16 cellular contexts compared by ENCODE assay signal in genomic region chr9:34097865-34098264, GRCh38. TPM values are rescaled to one million over a fixed set of nuclear protein-coding genes. Genes with fewer than 3 reads are reported as not detected.
DNase-seq lines count a peak whose midpoint lies in the region; ATAC-seq, FAIRE-seq and TF ChIP-seq lines count a peak whose summit lies in the region.
"Had no signal": no experiment of that assay in that cellular context is flagged by ENCODE, and none has a peak within 500 bp of the region (broad histone marks: within the 10 kb centered on the region; RNA-seq: fewer than 3 reads in every experiment).

No MANE protein-coding gene starts in this region.

- peaks cover 14% of the 10 kb centered on the region for H3K79me2 ChIP-seq in DOHH2 (ENCODE audit: control insufficient read depth, low read length)

- TF ChIP-seq CTCF in DOHH2 (IDR thresholded peaks at IDR 0.05; ENCODE audit: low read depth, low read length, poor library complexity, severe bottlenecking) (no peak), brain microvascular endothelial cell (IDR thresholded peaks at IDR 0.05; ENCODE audit: low read depth, low read length, missing control alignments) (no peak), Caco-2 (IDR thresholded peaks at IDR 0.05; ENCODE audit: insufficient read depth in 1 of 2, low read depth in 1 of 2, low read length in 1 of 2, severe bottlenecking in 1 of 2, unreplicated experiment in 1 of 2) (no peak)

- peaks cover 62% of the 10 kb centered on the region for H3K36me3 Mint-ChIP-seq in Caco-2 (ENCODE audit: insufficient read depth, unreplicated experiment)

- peaks cover 10% of the 10 kb centered on the region for H3F3A ChIP-seq in DOHH2 (ENCODE audit: control insufficient read depth, insufficient read depth)

- H3K4me1 ChIP-seq in DOHH2 (ENCODE audit: control insufficient read depth, low read length), result peaks cover 51% of the 10 kb centered on the region
- no peaks in the 10 kb centered on the region for H3K4me1 ChIP-seq in Caco-2
- H3K4me1 ChIP-seq: A549, SJSA1, stomach had no signal

- H3K27ac Mint-ChIP-seq in Caco-2 (ENCODE audit: unreplicated experiment), result no peak overlapping the region
- H3K27ac Mint-ChIP-seq: dendritic cell treated with granulocyte-macrophage colony-stimulating factor and Interleukin-4, amounts not matched to agents 40 ng/mL and 50 ng/mL, for 4 days had no signal

- H3K27ac ChIP-seq in DOHH2 (ENCODE audit: low read depth, low read length) (peak overlapping the region; percentile 74), brain microvascular endothelial cell (no peak overlapping the region)
- H3K27ac ChIP-seq: A549, GM23248, SJSA1, stomach had no signal

- POLR2A ChIA-PET in Caco-2 (lab: Charles Lee), result no interaction called here

- H3K4me1 Mint-ChIP-seq in Caco-2 (ENCODE audit: low read depth, unreplicated experiment), result no peaks in the 10 kb centered on the region

- in situ Hi-C loops in brain microvascular endothelial cell (cut with HindIII; ENCODE audit: low pct_ligation_motif_present, low sequenced_read_pairs), result no loop called here

- H4K20me1 ChIP-seq in DOHH2 (ENCODE audit: control insufficient read depth, insufficient read depth, low read depth, low read length), result 0 out of 2 replicates have a peak, but pooled peaks cover 4% of the 10 kb centered on the region

- H3K4me3 Mint-ChIP-seq in Caco-2 (ENCODE audit: unreplicated experiment), result no peak overlapping the region
- H3K4me3 Mint-ChIP-seq: dendritic cell treated with granulocyte-macrophage colony-stimulating factor and Interleukin-4, amounts not matched to agents 40 ng/mL and 50 ng/mL, for 4 days had no signal

- no peak for DNase-seq in GM19239 (ENCODE audit: insufficient read length, low spot score)
- DNase-seq in brain microvascular endothelial cell, result no peak
- DNase-seq in NCI-H748 treated with DMSO at 0.1 percent for 48 hours (lab: John Stamatoyannopoulos, UW), result no peak
- no peak for DNase-seq in activated naive CD4-positive, alpha-beta T cell (lab: John Stamatoyannopoulos, UW)
- no peak for DNase-seq in Caco-2
- DNase-seq: GDM1, GM23248, kidney glomerular epithelial cell, stomach had no signal

- no peaks in the 10 kb centered on the region for H3K9me3 Mint-ChIP-seq in Caco-2 (ENCODE audit: unreplicated experiment)
- H3K9me3 Mint-ChIP-seq: dendritic cell treated with granulocyte-macrophage colony-stimulating factor and Interleukin-4, amounts not matched to agents 40 ng/mL and 50 ng/mL, for 4 days had no signal

- H3K9me3 ChIP-seq in DOHH2 (ENCODE audit: control insufficient read depth, insufficient read depth, low read length) (no peaks in the 10 kb centered on the region), Caco-2 (no peaks in the 10 kb centered on the region)
- H3K9me3 ChIP-seq: A549, SJSA1, stomach had no signal

- ATAC-seq in HG02759 (IDR thresholded peaks at IDR 0.05; ENCODE audit: unreplicated experiment) (peak; percentile 84), HG03469 (IDR thresholded peaks at IDR 0.05; ENCODE audit: unreplicated experiment) (peak; percentile 48)
- ATAC-seq: A549, esophagus mucosa had no signal

- peak; percentile 55 for FAIRE-seq in GM19239 (lab: Jason Lieb, UNC)
- FAIRE-seq: A549 had no signal

- CTCF ChIA-PET in Caco-2 (lab: Charles Lee), result no interaction called here

- no peaks in the 10 kb centered on the region for H3K9me2 ChIP-seq in DOHH2 (replicated peaks; ENCODE audit: control insufficient read depth, low read length)

- BruUV-seq in Caco-2 (replicated peaks; lab: Mats Ljungman, UMichigan), result no TSS peak

- peak overlapping the region; percentile 64 for H3K4me3 ChIP-seq in DOHH2 (ENCODE audit: low read length)
- H3K4me3 ChIP-seq in brain microvascular endothelial cell (ENCODE audit: low read depth, low read length), result no peak overlapping the region
- H3K4me3 ChIP-seq in Caco-2 (ENCODE audit: low read depth, low read length), result no peak overlapping the region
- H3K4me3 ChIP-seq: A549, GM23248, SJSA1, stomach had no signal

- H3K4me2 ChIP-seq in DOHH2 (ENCODE audit: low read length), result peak overlapping the region; percentile 92
- H3K4me2 ChIP-seq: A549 had no signal

- no peaks in the 10 kb centered on the region for H3K27me3 Mint-ChIP-seq in Caco-2 (ENCODE audit: insufficient read depth, unreplicated experiment)
- H3K27me3 Mint-ChIP-seq: dendritic cell treated with granulocyte-macrophage colony-stimulating factor and Interleukin-4, amounts not matched to agents 40 ng/mL and 50 ng/mL, for 4 days had no signal

- intact Hi-C loops in Caco-2 (cut with micrococcal nuclease; ENCODE audit: unreplicated experiment), result no loop called here

- H3K27me3 ChIP-seq in DOHH2 (ENCODE audit: control insufficient read depth, low read length) (no peaks in the 10 kb centered on the region), brain microvascular endothelial cell (replicated peaks) (no peaks in the 10 kb centered on the region), Caco-2 (replicated peaks; ENCODE audit: control insufficient read depth, insufficient read depth, low read length) (no peaks in the 10 kb centered on the region)
- H3K27me3 ChIP-seq: SJSA1, stomach had no signal

- H3K36me3 ChIP-seq in DOHH2 (ENCODE audit: control insufficient read depth, low read length), result peaks cover 89% of the 10 kb centered on the region
- peaks cover 47% of the 10 kb centered on the region for H3K36me3 ChIP-seq in brain microvascular endothelial cell (replicated peaks)
- peaks cover 4% of the 10 kb centered on the region; the same call in 1 of the 2 replicates for H3K36me3 ChIP-seq in Caco-2 (ENCODE audit: control insufficient read depth, insufficient read depth, low read length)

RNA-seq across cellular contexts. Expression of gene DCAF12, which starts 28.6 kb away (rescaled TPM):
- 33.0 and 34.1 TPM in 2 replicates for total RNA-seq in Caco-2 (2022)

RNA-seq across cellular contexts. Expression of gene UBAP2, which starts 49.2 kb away (rescaled TPM):
- total RNA-seq in Caco-2 (2022), result 87.5 and 96.2 TPM in 2 replicates
